In the genomic region with DNA sequence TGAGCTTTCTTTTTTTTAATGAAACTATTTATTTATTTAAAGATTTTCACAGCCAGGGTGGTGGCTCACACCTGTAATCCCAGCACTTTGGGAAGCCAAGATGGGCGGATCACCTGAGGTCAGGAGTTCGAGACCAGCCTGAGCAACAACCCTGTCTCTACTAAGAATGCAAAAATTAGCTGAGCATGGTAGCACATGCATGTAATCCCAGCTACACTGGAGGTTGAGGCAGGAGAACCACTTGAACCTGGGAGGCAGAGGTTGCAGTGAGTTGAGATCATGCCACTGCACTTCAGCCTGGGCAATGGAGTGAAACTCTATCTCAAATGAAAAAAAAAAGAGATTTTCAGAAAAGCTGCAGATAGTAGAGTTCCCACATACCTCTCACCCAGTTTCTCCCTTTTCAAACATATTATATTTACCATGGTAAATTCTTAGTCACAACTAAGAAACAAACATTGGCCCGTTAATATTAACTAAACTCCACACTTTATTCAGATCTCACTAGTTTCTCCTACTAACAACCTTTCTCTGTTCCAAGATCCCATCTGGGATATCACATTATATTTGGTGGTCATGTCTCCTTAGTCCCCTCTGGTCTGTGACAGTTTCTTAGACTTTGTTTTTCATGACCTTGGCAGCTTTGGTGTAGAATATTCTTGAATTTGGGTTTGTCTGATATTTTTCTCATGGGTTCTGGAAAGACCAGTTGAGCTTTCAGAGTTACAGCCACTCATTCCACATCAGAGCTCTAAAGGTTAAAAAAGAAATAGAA, we compare ENCODE assay signal across 1 cellular context.
TF ChIP-seq lines count a peak whose summit lies in the region.

No MANE protein-coding gene starts in this region.

TF ChIP-seq in HepG2, 621 proteins besides CTCF, POLR2A, EP300 and RAD21 (continued from another document and continues in another):
- TF ChIP-seq CC2D1A (CRISPR knock-in tag; IDR thresholded peaks at IDR 0.05) = no peak
- TF ChIP-seq MIER3 (CRISPR knock-in tag; IDR thresholded peaks at IDR 0.05; ENCODE audit: borderline replicate concordance) = no peak; the same call in 1 of the 2 replicates
- TF ChIP-seq KLF16 (CRISPR knock-in tag; IDR thresholded peaks at IDR 0.05) = no peak
- TF ChIP-seq, protein P1, sequence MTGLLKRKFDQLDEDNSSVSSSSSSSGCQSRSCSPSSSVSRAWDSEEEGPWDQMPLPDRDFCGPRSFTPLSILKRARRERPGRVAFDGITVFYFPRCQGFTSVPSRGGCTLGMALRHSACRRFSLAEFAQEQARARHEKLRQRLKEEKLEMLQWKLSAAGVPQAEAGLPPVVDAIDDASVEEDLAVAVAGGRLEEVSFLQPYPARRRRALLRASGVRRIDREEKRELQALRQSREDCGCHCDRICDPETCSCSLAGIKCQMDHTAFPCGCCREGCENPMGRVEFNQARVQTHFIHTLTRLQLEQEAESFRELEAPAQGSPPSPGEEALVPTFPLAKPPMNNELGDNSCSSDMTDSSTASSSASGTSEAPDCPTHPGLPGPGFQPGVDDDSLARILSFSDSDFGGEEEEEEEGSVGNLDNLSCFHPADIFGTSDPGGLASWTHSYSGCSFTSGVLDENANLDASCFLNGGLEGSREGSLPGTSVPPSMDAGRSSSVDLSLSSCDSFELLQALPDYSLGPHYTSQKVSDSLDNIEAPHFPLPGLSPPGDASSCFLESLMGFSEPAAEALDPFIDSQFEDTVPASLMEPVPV (CRISPR knock-in tag; IDR thresholded peaks at IDR 0.05) = 0 out of 2 replicates have a peak, but pooled peaks have one; percentile 24
- TF ChIP-seq IRX3 (CRISPR knock-in tag; IDR thresholded peaks at IDR 0.05; ENCODE audit: borderline replicate concordance, low read depth) = no peak
- no peak for TF ChIP-seq SETDB1 (CRISPR knock-in tag; IDR thresholded peaks at IDR 0.05; ENCODE audit: borderline replicate concordance)
- TF ChIP-seq NFKB2 (CRISPR knock-in tag; IDR thresholded peaks at IDR 0.05; ENCODE audit: borderline replicate concordance) = no peak
- no peak for TF ChIP-seq SNRNP70 (IDR thresholded peaks at IDR 0.05; ENCODE audit: low read depth, low read length)
- TF ChIP-seq KLF9 (CRISPR knock-in tag; IDR thresholded peaks at IDR 0.05; ENCODE audit: low read depth) = no peak
- no peak; the same call in 1 of the 2 replicates for TF ChIP-seq ZMAT3 (CRISPR knock-in tag; conservative IDR thresholded peaks at IDR 0.05)
- no peak for TF ChIP-seq JUND (CRISPR knock-in tag; IDR thresholded peaks at IDR 0.05)
- TF ChIP-seq TAF15 (IDR thresholded peaks at IDR 0.05; ENCODE audit: low read depth, low read length, poor library complexity, severe bottlenecking) = no peak
- no peak for TF ChIP-seq ZFP36 (IDR thresholded peaks at IDR 0.05; ENCODE audit: borderline replicate concordance, low read depth, low read length, partially characterized antibody)
- TF ChIP-seq, protein P2, sequence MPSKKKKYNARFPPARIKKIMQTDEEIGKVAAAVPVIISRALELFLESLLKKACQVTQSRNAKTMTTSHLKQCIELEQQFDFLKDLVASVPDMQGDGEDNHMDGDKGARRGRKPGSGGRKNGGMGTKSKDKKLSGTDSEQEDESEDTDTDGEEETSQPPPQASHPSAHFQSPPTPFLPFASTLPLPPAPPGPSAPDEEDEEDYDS (CRISPR knock-in tag; IDR thresholded peaks at IDR 0.05) = no peak
- TF ChIP-seq GTF2F1 (IDR thresholded peaks at IDR 0.05; ENCODE audit: low read length) = no peak
- TF ChIP-seq, protein P3, sequence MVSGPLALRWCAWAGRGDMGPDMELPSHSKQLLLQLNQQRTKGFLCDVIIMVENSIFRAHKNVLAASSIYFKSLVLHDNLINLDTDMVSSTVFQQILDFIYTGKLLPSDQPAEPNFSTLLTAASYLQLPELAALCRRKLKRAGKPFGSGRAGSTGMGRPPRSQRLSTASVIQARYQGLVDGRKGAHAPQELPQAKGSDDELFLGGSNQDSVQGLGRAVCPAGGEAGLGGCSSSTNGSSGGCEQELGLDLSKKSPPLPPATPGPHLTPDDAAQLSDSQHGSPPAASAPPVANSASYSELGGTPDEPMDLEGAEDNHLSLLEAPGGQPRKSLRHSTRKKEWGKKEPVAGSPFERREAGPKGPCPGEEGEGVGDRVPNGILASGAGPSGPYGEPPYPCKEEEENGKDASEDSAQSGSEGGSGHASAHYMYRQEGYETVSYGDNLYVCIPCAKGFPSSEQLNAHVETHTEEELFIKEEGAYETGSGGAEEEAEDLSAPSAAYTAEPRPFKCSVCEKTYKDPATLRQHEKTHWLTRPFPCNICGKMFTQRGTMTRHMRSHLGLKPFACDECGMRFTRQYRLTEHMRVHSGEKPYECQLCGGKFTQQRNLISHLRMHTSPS (CRISPR knock-in tag; IDR thresholded peaks at IDR 0.05; ENCODE audit: low read depth) = no peak
- TF ChIP-seq, protein P4, sequence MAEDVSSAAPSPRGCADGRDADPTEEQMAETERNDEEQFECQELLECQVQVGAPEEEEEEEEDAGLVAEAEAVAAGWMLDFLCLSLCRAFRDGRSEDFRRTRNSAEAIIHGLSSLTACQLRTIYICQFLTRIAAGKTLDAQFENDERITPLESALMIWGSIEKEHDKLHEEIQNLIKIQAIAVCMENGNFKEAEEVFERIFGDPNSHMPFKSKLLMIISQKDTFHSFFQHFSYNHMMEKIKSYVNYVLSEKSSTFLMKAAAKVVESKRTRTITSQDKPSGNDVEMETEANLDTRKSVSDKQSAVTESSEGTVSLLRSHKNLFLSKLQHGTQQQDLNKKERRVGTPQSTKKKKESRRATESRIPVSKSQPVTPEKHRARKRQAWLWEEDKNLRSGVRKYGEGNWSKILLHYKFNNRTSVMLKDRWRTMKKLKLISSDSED (CRISPR knock-in tag; IDR thresholded peaks at IDR 0.05) = no peak
- TF ChIP-seq SALL2 (CRISPR knock-in tag; IDR thresholded peaks at IDR 0.05) = no peak
- TF ChIP-seq, protein P5, sequence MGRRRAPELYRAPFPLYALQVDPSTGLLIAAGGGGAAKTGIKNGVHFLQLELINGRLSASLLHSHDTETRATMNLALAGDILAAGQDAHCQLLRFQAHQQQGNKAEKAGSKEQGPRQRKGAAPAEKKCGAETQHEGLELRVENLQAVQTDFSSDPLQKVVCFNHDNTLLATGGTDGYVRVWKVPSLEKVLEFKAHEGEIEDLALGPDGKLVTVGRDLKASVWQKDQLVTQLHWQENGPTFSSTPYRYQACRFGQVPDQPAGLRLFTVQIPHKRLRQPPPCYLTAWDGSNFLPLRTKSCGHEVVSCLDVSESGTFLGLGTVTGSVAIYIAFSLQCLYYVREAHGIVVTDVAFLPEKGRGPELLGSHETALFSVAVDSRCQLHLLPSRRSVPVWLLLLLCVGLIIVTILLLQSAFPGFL (CRISPR knock-in tag; IDR thresholded peaks at IDR 0.05) = no peak
- no peak; the same call in 1 of the 2 replicates for TF ChIP-seq KLF6 (CRISPR knock-in tag; IDR thresholded peaks at IDR 0.05)
- no peak for TF ChIP-seq ARNT (IDR thresholded peaks at IDR 0.05)
- TF ChIP-seq ADNP (CRISPR knock-in tag; IDR thresholded peaks at IDR 0.05) = peak; percentile 66; the same call in 1 of the 2 replicates
- TF ChIP-seq SMAD3 (CRISPR knock-in tag; IDR thresholded peaks at IDR 0.05) = no peak
- TF ChIP-seq EED (CRISPR knock-in tag; IDR thresholded peaks at IDR 0.05) = no peak
- TF ChIP-seq, protein P6, sequence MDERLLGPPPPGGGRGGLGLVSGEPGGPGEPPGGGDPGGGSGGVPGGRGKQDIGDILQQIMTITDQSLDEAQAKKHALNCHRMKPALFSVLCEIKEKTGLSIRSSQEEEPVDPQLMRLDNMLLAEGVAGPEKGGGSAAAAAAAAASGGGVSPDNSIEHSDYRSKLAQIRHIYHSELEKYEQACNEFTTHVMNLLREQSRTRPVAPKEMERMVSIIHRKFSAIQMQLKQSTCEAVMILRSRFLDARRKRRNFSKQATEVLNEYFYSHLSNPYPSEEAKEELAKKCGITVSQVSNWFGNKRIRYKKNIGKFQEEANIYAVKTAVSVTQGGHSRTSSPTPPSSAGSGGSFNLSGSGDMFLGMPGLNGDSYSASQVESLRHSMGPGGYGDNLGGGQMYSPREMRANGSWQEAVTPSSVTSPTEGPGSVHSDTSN (CRISPR knock-in tag; IDR thresholded peaks at IDR 0.05) = no peak
- no peak; the same call in 1 of the 2 replicates for TF ChIP-seq ZNF878 (CRISPR knock-in tag; IDR thresholded peaks at IDR 0.05)
- TF ChIP-seq, protein P7, sequence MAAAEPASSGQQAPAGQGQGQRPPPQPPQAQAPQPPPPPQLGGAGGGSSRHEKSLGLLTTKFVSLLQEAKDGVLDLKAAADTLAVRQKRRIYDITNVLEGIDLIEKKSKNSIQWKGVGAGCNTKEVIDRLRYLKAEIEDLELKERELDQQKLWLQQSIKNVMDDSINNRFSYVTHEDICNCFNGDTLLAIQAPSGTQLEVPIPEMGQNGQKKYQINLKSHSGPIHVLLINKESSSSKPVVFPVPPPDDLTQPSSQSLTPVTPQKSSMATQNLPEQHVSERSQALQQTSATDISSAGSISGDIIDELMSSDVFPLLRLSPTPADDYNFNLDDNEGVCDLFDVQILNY (CRISPR knock-in tag; conservative IDR thresholded peaks at IDR 0.05) = no peak
- TF ChIP-seq, protein P8, sequence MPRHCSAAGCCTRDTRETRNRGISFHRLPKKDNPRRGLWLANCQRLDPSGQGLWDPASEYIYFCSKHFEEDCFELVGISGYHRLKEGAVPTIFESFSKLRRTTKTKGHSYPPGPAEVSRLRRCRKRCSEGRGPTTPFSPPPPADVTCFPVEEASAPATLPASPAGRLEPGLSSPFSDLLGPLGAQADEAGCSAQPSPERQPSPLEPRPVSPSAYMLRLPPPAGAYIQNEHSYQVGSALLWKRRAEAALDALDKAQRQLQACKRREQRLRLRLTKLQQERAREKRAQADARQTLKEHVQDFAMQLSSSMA (CRISPR knock-in tag; IDR thresholded peaks at IDR 0.05) = no peak
- TF ChIP-seq ZNF333 (CRISPR knock-in tag; IDR thresholded peaks at IDR 0.05; ENCODE audit: borderline replicate concordance) = 0 out of 2 replicates have a peak, but pooled peaks have one; percentile 40
- TF ChIP-seq ZNF343 (CRISPR knock-in tag; IDR thresholded peaks at IDR 0.05) = peak; percentile 56; the same call in 1 of the 2 replicates
- TF ChIP-seq MED1 (CRISPR knock-in tag; IDR thresholded peaks at IDR 0.05) = no peak
- TF ChIP-seq ZNF354B (CRISPR knock-in tag; IDR thresholded peaks at IDR 0.05) = no peak
- no peak for TF ChIP-seq ZNF569 (CRISPR knock-in tag; IDR thresholded peaks at IDR 0.05; ENCODE audit: borderline replicate concordance)
- TF ChIP-seq, protein P9, sequence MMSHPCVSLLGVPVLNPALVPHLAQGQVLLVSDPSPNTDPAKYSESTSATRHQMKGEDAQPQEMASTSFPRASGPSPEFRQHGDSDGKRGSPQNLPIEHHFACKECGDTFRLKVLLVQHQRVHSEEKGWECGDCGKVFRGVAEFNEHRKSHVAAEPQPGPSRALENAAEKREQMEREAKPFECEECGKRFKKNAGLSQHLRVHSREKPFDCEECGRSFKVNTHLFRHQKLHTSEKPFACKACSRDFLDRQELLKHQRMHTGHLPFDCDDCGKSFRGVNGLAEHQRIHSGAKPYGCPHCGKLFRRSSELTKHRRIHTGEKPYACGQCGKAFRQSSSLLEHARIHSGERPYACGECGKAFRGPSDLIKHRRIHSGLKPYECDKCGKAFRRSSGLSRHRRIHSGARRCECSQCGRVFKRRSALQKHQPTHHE (CRISPR knock-in tag; IDR thresholded peaks at IDR 0.05; ENCODE audit: borderline replicate concordance) = no peak
- no peak for TF ChIP-seq RFXAP (CRISPR knock-in tag; IDR thresholded peaks at IDR 0.05; ENCODE audit: borderline replicate concordance)
- TF ChIP-seq KDM5B (CRISPR knock-in tag; IDR thresholded peaks at IDR 0.05; ENCODE audit: borderline replicate concordance) = no peak
- TF ChIP-seq, protein P10, sequence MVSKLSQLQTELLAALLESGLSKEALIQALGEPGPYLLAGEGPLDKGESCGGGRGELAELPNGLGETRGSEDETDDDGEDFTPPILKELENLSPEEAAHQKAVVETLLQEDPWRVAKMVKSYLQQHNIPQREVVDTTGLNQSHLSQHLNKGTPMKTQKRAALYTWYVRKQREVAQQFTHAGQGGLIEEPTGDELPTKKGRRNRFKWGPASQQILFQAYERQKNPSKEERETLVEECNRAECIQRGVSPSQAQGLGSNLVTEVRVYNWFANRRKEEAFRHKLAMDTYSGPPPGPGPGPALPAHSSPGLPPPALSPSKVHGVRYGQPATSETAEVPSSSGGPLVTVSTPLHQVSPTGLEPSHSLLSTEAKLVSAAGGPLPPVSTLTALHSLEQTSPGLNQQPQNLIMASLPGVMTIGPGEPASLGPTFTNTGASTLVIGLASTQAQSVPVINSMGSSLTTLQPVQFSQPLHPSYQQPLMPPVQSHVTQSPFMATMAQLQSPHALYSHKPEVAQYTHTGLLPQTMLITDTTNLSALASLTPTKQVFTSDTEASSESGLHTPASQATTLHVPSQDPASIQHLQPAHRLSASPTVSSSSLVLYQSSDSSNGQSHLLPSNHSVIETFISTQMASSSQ (IDR thresholded peaks at IDR 0.05; ENCODE audit: low read depth) = 0 out of 2 replicates have a peak, but pooled peaks have one; percentile 30
- TF ChIP-seq, protein P10 (CRISPR knock-in tag; IDR thresholded peaks at IDR 0.05; ENCODE audit: borderline replicate concordance) = no peak
- no peak for TF ChIP-seq CAMTA2 (CRISPR knock-in tag; IDR thresholded peaks at IDR 0.05; ENCODE audit: borderline replicate concordance)
- TF ChIP-seq PCBP2 (optimal IDR thresholded peaks at IDR 0.05; ENCODE audit: low read depth, low read length, poor library complexity, severe bottlenecking) = no peak
- no peak for TF ChIP-seq NBN (conservative IDR thresholded peaks at IDR 0.05)
- no peak; the same call in 1 of the 2 replicates for TF ChIP-seq ERF (CRISPR knock-in tag; IDR thresholded peaks at IDR 0.05)
- TF ChIP-seq, protein P11, sequence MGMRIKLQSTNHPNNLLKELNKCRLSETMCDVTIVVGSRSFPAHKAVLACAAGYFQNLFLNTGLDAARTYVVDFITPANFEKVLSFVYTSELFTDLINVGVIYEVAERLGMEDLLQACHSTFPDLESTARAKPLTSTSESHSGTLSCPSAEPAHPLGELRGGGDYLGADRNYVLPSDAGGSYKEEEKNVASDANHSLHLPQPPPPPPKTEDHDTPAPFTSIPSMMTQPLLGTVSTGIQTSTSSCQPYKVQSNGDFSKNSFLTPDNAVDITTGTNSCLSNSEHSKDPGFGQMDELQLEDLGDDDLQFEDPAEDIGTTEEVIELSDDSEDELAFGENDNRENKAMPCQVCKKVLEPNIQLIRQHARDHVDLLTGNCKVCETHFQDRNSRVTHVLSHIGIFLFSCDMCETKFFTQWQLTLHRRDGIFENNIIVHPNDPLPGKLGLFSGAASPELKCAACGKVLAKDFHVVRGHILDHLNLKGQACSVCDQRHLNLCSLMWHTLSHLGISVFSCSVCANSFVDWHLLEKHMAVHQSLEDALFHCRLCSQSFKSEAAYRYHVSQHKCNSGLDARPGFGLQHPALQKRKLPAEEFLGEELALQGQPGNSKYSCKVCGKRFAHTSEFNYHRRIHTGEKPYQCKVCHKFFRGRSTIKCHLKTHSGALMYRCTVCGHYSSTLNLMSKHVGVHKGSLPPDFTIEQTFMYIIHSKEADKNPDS (CRISPR knock-in tag; IDR thresholded peaks at IDR 0.05) = no peak
- 0 out of 2 replicates have a peak, but pooled peaks have one; percentile 21 for TF ChIP-seq ZNF121 (CRISPR knock-in tag; IDR thresholded peaks at IDR 0.05)
